1 cellular context compared by ENCODE assay signal in genomic region chr9:81685763-81686613, GRCh38.
TF ChIP-seq lines count a peak whose summit lies in the region.

No MANE protein-coding gene starts in this region.

TF ChIP-seq in HEK293, 187 proteins besides CTCF, POLR2A, EP300 and RAD21 (continued from another document and continues in another):
- TF ChIP-seq, protein P1, sequence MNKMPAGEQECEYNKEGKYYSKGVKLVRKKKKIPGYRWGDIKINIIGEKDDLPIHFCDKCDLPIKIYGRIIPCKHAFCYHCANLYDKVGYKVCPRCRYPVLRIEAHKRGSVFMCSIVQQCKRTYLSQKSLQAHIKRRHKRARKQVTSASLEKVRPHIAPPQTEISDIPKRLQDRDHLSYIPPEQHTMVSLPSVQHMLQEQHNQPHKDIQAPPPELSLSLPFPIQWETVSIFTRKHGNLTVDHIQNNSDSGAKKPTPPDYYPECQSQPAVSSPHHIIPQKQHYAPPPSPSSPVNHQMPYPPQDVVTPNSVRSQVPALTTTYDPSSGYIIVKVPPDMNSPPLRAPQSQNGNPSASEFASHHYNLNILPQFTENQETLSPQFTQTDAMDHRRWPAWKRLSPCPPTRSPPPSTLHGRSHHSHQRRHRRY (tag by site-specific recombination; IDR thresholded peaks at IDR 0.05): no peak
- TF ChIP-seq ZBTB21 (tag by site-specific recombination; IDR thresholded peaks at IDR 0.05) (no peak), ZNF629 (tag by site-specific recombination; IDR thresholded peaks at IDR 0.05) (no peak), WT1 (tag by site-specific recombination; IDR thresholded peaks at IDR 0.05) (peak; percentile 32; the same call in 1 of the 2 replicates), ZNF350 (tag by site-specific recombination; IDR thresholded peaks at IDR 0.05) (no peak), ZNF423 (tag by site-specific recombination; IDR thresholded peaks at IDR 0.05) (no peak), ZNF221 (tag by site-specific recombination; IDR thresholded peaks at IDR 0.05; ENCODE audit: borderline replicate concordance) (no peak), ZBTB6 (tag by site-specific recombination; IDR thresholded peaks at IDR 0.05) (no peak), KLF17 (tag by site-specific recombination; IDR thresholded peaks at IDR 0.05) (no peak), ZBTB17 (tag by site-specific recombination; IDR thresholded peaks at IDR 0.05) (no peak), RBAK (tag by site-specific recombination; IDR thresholded peaks at IDR 0.05) (no peak), OVOL3 (tag by site-specific recombination; IDR thresholded peaks at IDR 0.05) (no peak), ZNF2 (tag by site-specific recombination; IDR thresholded peaks at IDR 0.05) (no peak), ZNF133 (tag by site-specific recombination; IDR thresholded peaks at IDR 0.05) (no peak), IKZF3 (tag by site-specific recombination; IDR thresholded peaks at IDR 0.05) (peak; percentile 46; the same call in 1 of the 2 replicates), ZNF404 (tag by site-specific recombination; IDR thresholded peaks at IDR 0.05) (no peak), ZNF146 (tag by site-specific recombination; IDR thresholded peaks at IDR 0.05) (no peak), ZNF292 (tag by site-specific recombination; IDR thresholded peaks at IDR 0.05; ENCODE audit: borderline replicate concordance, low read depth) (no peak), ZNF335 (tag by site-specific recombination; conservative IDR thresholded peaks at IDR 0.05) (peak; percentile 47; the same call in 1 of the 2 replicates), ZNF155 (tag by site-specific recombination; IDR thresholded peaks at IDR 0.05) (no peak), ZNF529 (tag by site-specific recombination; IDR thresholded peaks at IDR 0.05; ENCODE audit: insufficient replicate concordance) (no peak), TCF7L2 (IDR thresholded peaks at IDR 0.05; ENCODE audit: borderline replicate concordance, low read depth, low read length) (0 out of 2 replicates have a peak, but pooled peaks have one; percentile 36), ZNF560 (tag by site-specific recombination; IDR thresholded peaks at IDR 0.05; ENCODE audit: borderline replicate concordance) (no peak), ZNF654 (tag by site-specific recombination; IDR thresholded peaks at IDR 0.05; ENCODE audit: low read depth) (no peak), ZNF341 (tag by site-specific recombination; IDR thresholded peaks at IDR 0.05; ENCODE audit: low read depth) (no peak), ZNF596 (tag by site-specific recombination; IDR thresholded peaks at IDR 0.05) (no peak), ZNF112 (tag by site-specific recombination; IDR thresholded peaks at IDR 0.05) (no peak), PRDM4 (tag by site-specific recombination; IDR thresholded peaks at IDR 0.05) (peak; percentile 13; the same call in 1 of the 2 replicates), ZNF426 (tag by site-specific recombination; IDR thresholded peaks at IDR 0.05) (no peak), ZNF768 (tag by site-specific recombination; IDR thresholded peaks at IDR 0.05) (no peak), SCRT1 (tag by site-specific recombination; IDR thresholded peaks at IDR 0.05; ENCODE audit: borderline replicate concordance) (no peak), ZNF202 (tag by site-specific recombination; IDR thresholded peaks at IDR 0.05; ENCODE audit: borderline replicate concordance) (no peak), SETDB1 (IDR thresholded peaks at IDR 0.05; ENCODE audit: insufficient read length, low read length) (no peak), MEIS1 (CRISPR knock-in tag; IDR thresholded peaks at IDR 0.05; ENCODE audit: borderline replicate concordance) (no peak), ZNF777 (tag by site-specific recombination; IDR thresholded peaks at IDR 0.05; ENCODE audit: borderline replicate concordance) (no peak)
- TF ChIP-seq, protein P2, sequence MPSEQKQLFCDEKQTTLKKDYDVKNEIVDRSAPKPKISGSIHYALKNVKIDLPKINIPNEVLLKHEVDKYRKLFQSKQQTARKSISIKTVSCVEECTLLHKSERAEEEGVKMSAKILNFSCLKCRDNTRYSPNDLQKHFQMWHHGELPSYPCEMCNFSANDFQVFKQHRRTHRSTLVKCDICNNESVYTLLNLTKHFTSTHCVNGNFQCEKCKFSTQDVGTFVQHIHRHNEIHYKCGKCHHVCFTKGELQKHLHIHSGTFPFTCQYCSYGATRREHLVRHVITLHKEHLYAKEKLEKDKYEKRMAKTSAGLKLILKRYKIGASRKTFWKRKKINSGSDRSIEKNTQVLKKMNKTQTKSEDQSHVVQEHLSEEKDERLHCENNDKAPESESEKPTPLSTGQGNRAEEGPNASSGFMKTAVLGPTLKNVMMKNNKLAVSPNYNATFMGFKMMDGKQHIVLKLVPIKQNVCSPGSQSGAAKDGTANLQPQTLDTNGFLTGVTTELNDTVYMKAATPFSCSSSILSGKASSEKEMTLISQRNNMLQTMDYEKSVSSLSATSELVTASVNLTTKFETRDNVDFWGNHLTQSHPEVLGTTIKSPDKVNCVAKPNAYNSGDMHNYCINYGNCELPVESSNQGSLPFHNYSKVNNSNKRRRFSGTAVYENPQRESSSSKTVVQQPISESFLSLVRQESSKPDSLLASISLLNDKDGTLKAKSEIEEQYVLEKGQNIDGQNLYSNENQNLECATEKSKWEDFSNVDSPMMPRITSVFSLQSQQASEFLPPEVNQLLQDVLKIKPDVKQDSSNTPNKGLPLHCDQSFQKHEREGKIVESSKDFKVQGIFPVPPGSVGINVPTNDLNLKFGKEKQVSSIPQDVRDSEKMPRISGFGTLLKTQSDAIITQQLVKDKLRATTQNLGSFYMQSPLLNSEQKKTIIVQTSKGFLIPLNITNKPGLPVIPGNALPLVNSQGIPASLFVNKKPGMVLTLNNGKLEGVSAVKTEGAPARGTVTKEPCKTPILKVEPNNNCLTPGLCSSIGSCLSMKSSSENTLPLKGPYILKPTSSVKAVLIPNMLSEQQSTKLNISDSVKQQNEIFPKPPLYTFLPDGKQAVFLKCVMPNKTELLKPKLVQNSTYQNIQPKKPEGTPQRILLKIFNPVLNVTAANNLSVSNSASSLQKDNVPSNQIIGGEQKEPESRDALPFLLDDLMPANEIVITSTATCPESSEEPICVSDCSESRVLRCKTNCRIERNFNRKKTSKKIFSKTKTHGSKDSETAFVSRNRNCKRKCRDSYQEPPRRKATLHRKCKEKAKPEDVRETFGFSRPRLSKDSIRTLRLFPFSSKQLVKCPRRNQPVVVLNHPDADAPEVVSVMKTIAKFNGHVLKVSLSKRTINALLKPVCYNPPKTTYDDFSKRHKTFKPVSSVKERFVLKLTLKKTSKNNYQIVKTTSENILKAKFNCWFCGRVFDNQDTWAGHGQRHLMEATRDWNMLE (tag by site-specific recombination; conservative IDR thresholded peaks at IDR 0.05; ENCODE audit: low read depth): no peak
- TF ChIP-seq, protein P3, sequence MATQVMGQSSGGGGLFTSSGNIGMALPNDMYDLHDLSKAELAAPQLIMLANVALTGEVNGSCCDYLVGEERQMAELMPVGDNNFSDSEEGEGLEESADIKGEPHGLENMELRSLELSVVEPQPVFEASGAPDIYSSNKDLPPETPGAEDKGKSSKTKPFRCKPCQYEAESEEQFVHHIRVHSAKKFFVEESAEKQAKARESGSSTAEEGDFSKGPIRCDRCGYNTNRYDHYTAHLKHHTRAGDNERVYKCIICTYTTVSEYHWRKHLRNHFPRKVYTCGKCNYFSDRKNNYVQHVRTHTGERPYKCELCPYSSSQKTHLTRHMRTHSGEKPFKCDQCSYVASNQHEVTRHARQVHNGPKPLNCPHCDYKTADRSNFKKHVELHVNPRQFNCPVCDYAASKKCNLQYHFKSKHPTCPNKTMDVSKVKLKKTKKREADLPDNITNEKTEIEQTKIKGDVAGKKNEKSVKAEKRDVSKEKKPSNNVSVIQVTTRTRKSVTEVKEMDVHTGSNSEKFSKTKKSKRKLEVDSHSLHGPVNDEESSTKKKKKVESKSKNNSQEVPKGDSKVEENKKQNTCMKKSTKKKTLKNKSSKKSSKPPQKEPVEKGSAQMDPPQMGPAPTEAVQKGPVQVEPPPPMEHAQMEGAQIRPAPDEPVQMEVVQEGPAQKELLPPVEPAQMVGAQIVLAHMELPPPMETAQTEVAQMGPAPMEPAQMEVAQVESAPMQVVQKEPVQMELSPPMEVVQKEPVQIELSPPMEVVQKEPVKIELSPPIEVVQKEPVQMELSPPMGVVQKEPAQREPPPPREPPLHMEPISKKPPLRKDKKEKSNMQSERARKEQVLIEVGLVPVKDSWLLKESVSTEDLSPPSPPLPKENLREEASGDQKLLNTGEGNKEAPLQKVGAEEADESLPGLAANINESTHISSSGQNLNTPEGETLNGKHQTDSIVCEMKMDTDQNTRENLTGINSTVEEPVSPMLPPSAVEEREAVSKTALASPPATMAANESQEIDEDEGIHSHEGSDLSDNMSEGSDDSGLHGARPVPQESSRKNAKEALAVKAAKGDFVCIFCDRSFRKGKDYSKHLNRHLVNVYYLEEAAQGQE (tag by site-specific recombination; IDR thresholded peaks at IDR 0.05): no peak
- TF ChIP-seq, protein P4, sequence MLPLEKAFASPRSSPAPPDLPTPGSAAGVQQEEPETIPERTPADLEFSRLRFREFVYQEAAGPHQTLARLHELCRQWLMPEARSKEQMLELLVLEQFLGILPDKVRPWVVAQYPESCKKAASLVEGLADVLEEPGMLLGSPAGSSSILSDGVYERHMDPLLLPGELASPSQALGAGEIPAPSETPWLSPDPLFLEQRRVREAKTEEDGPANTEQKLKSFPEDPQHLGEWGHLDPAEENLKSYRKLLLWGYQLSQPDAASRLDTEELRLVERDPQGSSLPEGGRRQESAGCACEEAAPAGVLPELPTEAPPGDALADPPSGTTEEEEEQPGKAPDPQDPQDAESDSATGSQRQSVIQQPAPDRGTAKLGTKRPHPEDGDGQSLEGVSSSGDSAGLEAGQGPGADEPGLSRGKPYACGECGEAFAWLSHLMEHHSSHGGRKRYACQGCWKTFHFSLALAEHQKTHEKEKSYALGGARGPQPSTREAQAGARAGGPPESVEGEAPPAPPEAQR (tag by site-specific recombination; IDR thresholded peaks at IDR 0.05): no peak
- TF ChIP-seq, protein P5, sequence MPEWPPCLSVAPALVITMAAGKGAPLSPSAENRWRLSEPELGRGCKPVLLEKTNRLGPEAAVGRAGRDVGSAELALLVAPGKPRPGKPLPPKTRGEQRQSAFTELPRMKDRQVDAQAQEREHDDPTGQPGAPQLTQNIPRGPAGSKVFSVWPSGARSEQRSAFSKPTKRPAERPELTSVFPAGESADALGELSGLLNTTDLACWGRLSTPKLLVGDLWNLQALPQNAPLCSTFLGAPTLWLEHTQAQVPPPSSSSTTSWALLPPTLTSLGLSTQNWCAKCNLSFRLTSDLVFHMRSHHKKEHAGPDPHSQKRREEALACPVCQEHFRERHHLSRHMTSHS (tag by site-specific recombination; IDR thresholded peaks at IDR 0.05): no peak
- TF ChIP-seq, protein P6, sequence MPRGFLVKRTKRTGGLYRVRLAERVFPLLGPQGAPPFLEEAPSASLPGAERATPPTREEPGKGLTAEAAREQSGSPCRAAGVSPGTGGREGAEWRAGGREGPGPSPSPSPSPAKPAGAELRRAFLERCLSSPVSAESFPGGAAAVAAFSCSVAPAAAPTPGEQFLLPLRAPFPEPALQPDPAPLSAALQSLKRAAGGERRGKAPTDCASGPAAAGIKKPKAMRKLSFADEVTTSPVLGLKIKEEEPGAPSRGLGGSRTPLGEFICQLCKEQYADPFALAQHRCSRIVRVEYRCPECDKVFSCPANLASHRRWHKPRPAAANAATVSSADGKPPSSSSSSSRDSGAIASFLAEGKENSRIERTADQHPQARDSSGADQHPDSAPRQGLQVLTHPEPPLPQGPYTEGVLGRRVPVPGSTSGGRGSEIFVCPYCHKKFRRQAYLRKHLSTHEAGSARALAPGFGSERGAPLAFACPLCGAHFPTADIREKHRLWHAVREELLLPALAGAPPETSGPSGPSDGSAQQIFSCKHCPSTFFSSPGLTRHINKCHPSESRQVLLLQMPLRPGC (tag by site-specific recombination; IDR thresholded peaks at IDR 0.05): no peak; the same call in 1 of the 2 replicates
- TF ChIP-seq, protein P7, sequence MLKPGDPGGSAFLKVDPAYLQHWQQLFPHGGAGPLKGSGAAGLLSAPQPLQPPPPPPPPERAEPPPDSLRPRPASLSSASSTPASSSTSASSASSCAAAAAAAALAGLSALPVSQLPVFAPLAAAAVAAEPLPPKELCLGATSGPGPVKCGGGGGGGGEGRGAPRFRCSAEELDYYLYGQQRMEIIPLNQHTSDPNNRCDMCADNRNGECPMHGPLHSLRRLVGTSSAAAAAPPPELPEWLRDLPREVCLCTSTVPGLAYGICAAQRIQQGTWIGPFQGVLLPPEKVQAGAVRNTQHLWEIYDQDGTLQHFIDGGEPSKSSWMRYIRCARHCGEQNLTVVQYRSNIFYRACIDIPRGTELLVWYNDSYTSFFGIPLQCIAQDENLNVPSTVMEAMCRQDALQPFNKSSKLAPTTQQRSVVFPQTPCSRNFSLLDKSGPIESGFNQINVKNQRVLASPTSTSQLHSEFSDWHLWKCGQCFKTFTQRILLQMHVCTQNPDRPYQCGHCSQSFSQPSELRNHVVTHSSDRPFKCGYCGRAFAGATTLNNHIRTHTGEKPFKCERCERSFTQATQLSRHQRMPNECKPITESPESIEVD (tag by site-specific recombination; IDR thresholded peaks at IDR 0.05): peak; percentile 86
